Comparison of ENCODE assay signal across 15 cellular contexts in genomic region chr10:78320416-78320815, GRCh38.
A peak's percentile ranks its signal among the peaks of the same experiment; 100 is the strongest.
DNase-seq lines count a peak whose midpoint lies in the region; ATAC-seq and TF ChIP-seq lines count a peak whose summit lies in the region.
"Had no signal": no experiment of that assay in that cellular context is flagged by ENCODE, and none has a peak within 500 bp of the region (broad histone marks: within the 10 kb centered on the region; RNA-seq: fewer than 3 reads in every experiment).

No MANE protein-coding gene starts in this region.

- H3K27ac Mint-ChIP-seq in activated naive CD8-positive, alpha-beta T cell treated with anti-CD3 and anti-CD28 coated beads, Interleukin-2, amount 10 ng/mL, durations not matched to agents 7 days and 5 days, result peak overlapping the region; percentile 72
- H3K27ac Mint-ChIP-seq in activated naive CD8-positive, alpha-beta T cell treated with anti-CD3 and anti-CD28 coated beads for 36 hours, result no peak overlapping the region
- peak overlapping the region; percentile 61 for H3K27ac Mint-ChIP-seq in activated CD8-positive, alpha-beta T cell treated with anti-CD3 and anti-CD28 coated beads for 36 hours
- H3K27ac Mint-ChIP-seq in naive thymus-derived CD8-positive, alpha-beta T cell, result peak overlapping the region; percentile 23 to 87 (median 68)
- no peak overlapping the region for H3K27ac Mint-ChIP-seq in type B pancreatic cell
- H3K27ac Mint-ChIP-seq: dendritic cell treated with granulocyte-macrophage colony-stimulating factor and Interleukin-4, amounts not matched to agents 40 ng/mL and 50 ng/mL, for 4 days; stimulated activated memory B cell treated with anti-CD40 and anti-IgM and Interleukin-4, amounts not matched to agents 10 μg/mL and 1 μg/mL and 100 μg/mL, for 72 hours had no signal

- POLR2A ChIA-PET in activated naive CD8-positive, alpha-beta T cell treated with anti-CD3 and anti-CD28 coated beads, Interleukin-2, amount 10 ng/mL, durations not matched to agents 7 days and 5 days (lab: Charles Lee), result no interaction called here
- POLR2A ChIA-PET in activated CD8-positive, alpha-beta T cell treated with anti-CD3 and anti-CD28 coated beads for 36 hours (lab: Charles Lee), result no interaction called here
- POLR2A ChIA-PET in naive thymus-derived CD8-positive, alpha-beta T cell (lab: Charles Lee), result no interaction called here

- DNase-seq in activated naive CD8-positive, alpha-beta T cell treated with anti-CD3 and anti-CD28 coated beads, Interleukin-2, amount 10 ng/mL, durations not matched to agents 7 days and 5 days, result no peak
- DNase-seq in activated naive CD8-positive, alpha-beta T cell treated with anti-CD3 and anti-CD28 coated beads for 36 hours, result no peak
- no peak for DNase-seq in activated CD8-positive, alpha-beta T cell treated with anti-CD3 and anti-CD28 coated beads for 36 hours
- DNase-seq in naive thymus-derived CD8-positive, alpha-beta T cell, result peak in 2 of 10 donors; percentile 11 to 13
- DNase-seq in type B pancreatic cell (ENCODE audit: extremely low spot score, unreplicated experiment) (peak; percentile 24), GM10266 (ENCODE audit: extremely low spot score) (no peak), AG20443 (ENCODE audit: low spot score) (no peak)
- DNase-seq: amniotic stem cell, COR-L47, MM.1S, NCI-H1436, NCI-H524 treated with DMSO at 0.1 percent for 48 hours, tibial artery had no signal

- TF ChIP-seq CTCF in activated CD8-positive, alpha-beta T cell treated with anti-CD3 and anti-CD28 coated beads for 36 hours (IDR thresholded peaks at IDR 0.05), result no peak
- TF ChIP-seq CTCF in type B pancreatic cell (conservative IDR thresholded peaks at IDR 0.05) (no peak), GM10266 (IDR thresholded peaks at IDR 0.05; ENCODE audit: control insufficient read depth, insufficient read depth, low read depth, missing control alignments) (no peak)

- no peaks in the 10 kb centered on the region for H3K36me3 Mint-ChIP-seq in activated naive CD8-positive, alpha-beta T cell treated with anti-CD3 and anti-CD28 coated beads, Interleukin-2, amount 10 ng/mL, durations not matched to agents 7 days and 5 days
- no peaks in the 10 kb centered on the region for H3K36me3 Mint-ChIP-seq in activated naive CD8-positive, alpha-beta T cell treated with anti-CD3 and anti-CD28 coated beads for 36 hours
- no peaks in the 10 kb centered on the region for H3K36me3 Mint-ChIP-seq in activated CD8-positive, alpha-beta T cell treated with anti-CD3 and anti-CD28 coated beads for 36 hours (ENCODE audit: low read depth)
- H3K36me3 Mint-ChIP-seq in naive thymus-derived CD8-positive, alpha-beta T cell, result peaks cover 0 to 5% (median 0%) of the 10 kb centered on the region in 3 donors
- H3K36me3 Mint-ChIP-seq in type B pancreatic cell, result no peaks in the 10 kb centered on the region
- H3K36me3 Mint-ChIP-seq: stimulated activated memory B cell treated with anti-CD40 and anti-IgM and Interleukin-4, amounts not matched to agents 10 μg/mL and 1 μg/mL and 100 μg/mL, for 72 hours had no signal

- intact Hi-C loops in activated CD8-positive, alpha-beta T cell treated with anti-CD3 and anti-CD28 coated beads for 36 hours (cut with micrococcal nuclease), result no loop called here

- peak; percentile 54 for ATAC-seq in activated naive CD8-positive, alpha-beta T cell treated with anti-CD3 and anti-CD28 coated beads, Interleukin-2, amount 10 ng/mL, durations not matched to agents 7 days and 5 days (ENCODE audit: low read depth)
- peak; percentile 51 for ATAC-seq in activated CD8-positive, alpha-beta T cell treated with anti-CD3 and anti-CD28 coated beads for 36 hours
- ATAC-seq in naive thymus-derived CD8-positive, alpha-beta T cell, result peak; percentile 57 to 70
- ATAC-seq: stimulated activated memory B cell treated with anti-CD40 and anti-IgM and Interleukin-4, amounts not matched to agents 10 μg/mL and 1 μg/mL and 100 μg/mL, for 72 hours had no signal

- CTCF ChIA-PET in activated CD8-positive, alpha-beta T cell treated with anti-CD3 and anti-CD28 coated beads for 36 hours (lab: Charles Lee), result interaction anchor here (1.5 kb wide), 1 partner anchor 273 kb away, joined by 3 read pairs; no protein-coding TSS in a partner anchor

- H3K9me3 Mint-ChIP-seq in activated naive CD8-positive, alpha-beta T cell treated with anti-CD3 and anti-CD28 coated beads, Interleukin-2, amount 10 ng/mL, durations not matched to agents 7 days and 5 days, result peaks cover 11% of the 10 kb centered on the region
- H3K9me3 Mint-ChIP-seq in activated naive CD8-positive, alpha-beta T cell treated with anti-CD3 and anti-CD28 coated beads for 36 hours, result peaks cover 8% of the 10 kb centered on the region
- H3K9me3 Mint-ChIP-seq in activated CD8-positive, alpha-beta T cell treated with anti-CD3 and anti-CD28 coated beads for 36 hours, result peaks cover 4% of the 10 kb centered on the region
- H3K9me3 Mint-ChIP-seq in naive thymus-derived CD8-positive, alpha-beta T cell, result peaks cover 2 to 15% (median 12%) of the 10 kb centered on the region in 9 donors
- H3K9me3 Mint-ChIP-seq in type B pancreatic cell, result no peaks in the 10 kb centered on the region

- H3K4me1 Mint-ChIP-seq in activated naive CD8-positive, alpha-beta T cell treated with anti-CD3 and anti-CD28 coated beads, Interleukin-2, amount 10 ng/mL, durations not matched to agents 7 days and 5 days, result peaks cover 9% of the 10 kb centered on the region
- peaks cover 3% of the 10 kb centered on the region for H3K4me1 Mint-ChIP-seq in activated naive CD8-positive, alpha-beta T cell treated with anti-CD3 and anti-CD28 coated beads for 36 hours
- peaks cover 10% of the 10 kb centered on the region for H3K4me1 Mint-ChIP-seq in activated CD8-positive, alpha-beta T cell treated with anti-CD3 and anti-CD28 coated beads for 36 hours (ENCODE audit: low read depth)
- peaks cover 6 to 27% (median 17%) of the 10 kb centered on the region in 4 donors for H3K4me1 Mint-ChIP-seq in naive thymus-derived CD8-positive, alpha-beta T cell
- H3K4me1 Mint-ChIP-seq in type B pancreatic cell (ENCODE audit: unreplicated experiment), result peaks cover 15% of the 10 kb centered on the region
- H3K4me1 Mint-ChIP-seq: stimulated activated memory B cell treated with anti-CD40 and anti-IgM and Interleukin-4, amounts not matched to agents 10 μg/mL and 1 μg/mL and 100 μg/mL, for 72 hours had no signal

- H3K4me3 Mint-ChIP-seq in activated naive CD8-positive, alpha-beta T cell treated with anti-CD3 and anti-CD28 coated beads, Interleukin-2, amount 10 ng/mL, durations not matched to agents 7 days and 5 days, result no peak overlapping the region
- H3K4me3 Mint-ChIP-seq in activated naive CD8-positive, alpha-beta T cell treated with anti-CD3 and anti-CD28 coated beads for 36 hours, result no peak overlapping the region
- H3K4me3 Mint-ChIP-seq in activated CD8-positive, alpha-beta T cell treated with anti-CD3 and anti-CD28 coated beads for 36 hours, result no peak overlapping the region
- peak overlapping the region in 9 of 10 donors; percentile 7 to 66 (median 40) for H3K4me3 Mint-ChIP-seq in naive thymus-derived CD8-positive, alpha-beta T cell
- H3K4me3 Mint-ChIP-seq in type B pancreatic cell, result no peak overlapping the region
- H3K4me3 Mint-ChIP-seq: dendritic cell treated with granulocyte-macrophage colony-stimulating factor and Interleukin-4, amounts not matched to agents 40 ng/mL and 50 ng/mL, for 4 days; stimulated activated memory B cell treated with anti-CD40 and anti-IgM and Interleukin-4, amounts not matched to agents 10 μg/mL and 1 μg/mL and 100 μg/mL, for 72 hours had no signal

- peaks cover 4% of the 10 kb centered on the region for H3K27me3 Mint-ChIP-seq in activated naive CD8-positive, alpha-beta T cell treated with anti-CD3 and anti-CD28 coated beads, Interleukin-2, amount 10 ng/mL, durations not matched to agents 7 days and 5 days
- no peaks in the 10 kb centered on the region for H3K27me3 Mint-ChIP-seq in activated naive CD8-positive, alpha-beta T cell treated with anti-CD3 and anti-CD28 coated beads for 36 hours
- H3K27me3 Mint-ChIP-seq in activated CD8-positive, alpha-beta T cell treated with anti-CD3 and anti-CD28 coated beads for 36 hours, result no peaks in the 10 kb centered on the region
- peaks cover 0 to 3% (median 0%) of the 10 kb centered on the region in 5 donors for H3K27me3 Mint-ChIP-seq in naive thymus-derived CD8-positive, alpha-beta T cell
- H3K27me3 Mint-ChIP-seq in type B pancreatic cell, result no peaks in the 10 kb centered on the region
- H3K27me3 Mint-ChIP-seq: dendritic cell treated with granulocyte-macrophage colony-stimulating factor and Interleukin-4, amounts not matched to agents 40 ng/mL and 50 ng/mL, for 4 days; stimulated activated memory B cell treated with anti-CD40 and anti-IgM and Interleukin-4, amounts not matched to agents 10 μg/mL and 1 μg/mL and 100 μg/mL, for 72 hours had no signal

Comparison
In these comparisons a context has a peak if more than half of its experiments do, and no peak if none do; other contexts are left out.
1. H3K27ac Mint-ChIP-seq: peak in activated naive CD8-positive, alpha-beta T cell treated with anti-CD3 and anti-CD28 coated beads, Interleukin-2, amount 10 ng/mL, durations not matched to agents 7 days and 5 days (single experiment), activated CD8-positive, alpha-beta T cell treated with anti-CD3 and anti-CD28 coated beads for 36 hours (single experiment) and naive thymus-derived CD8-positive, alpha-beta T cell (10 of 10); none in activated naive CD8-positive, alpha-beta T cell treated with anti-CD3 and anti-CD28 coated beads for 36 hours (single experiment) and type B pancreatic cell (single experiment).
2. H3K4me3 Mint-ChIP-seq: peak in naive thymus-derived CD8-positive, alpha-beta T cell (9 of 10); none in activated naive CD8-positive, alpha-beta T cell treated with anti-CD3 and anti-CD28 coated beads, Interleukin-2, amount 10 ng/mL, durations not matched to agents 7 days and 5 days (single experiment), activated naive CD8-positive, alpha-beta T cell treated with anti-CD3 and anti-CD28 coated beads for 36 hours (single experiment), activated CD8-positive, alpha-beta T cell treated with anti-CD3 and anti-CD28 coated beads for 36 hours (single experiment) and type B pancreatic cell (single experiment).
3. Peak in every context shown above with its lines, with median percentiles within 50 percentile points of each other: ATAC-seq.